Comparison of ENCODE assay signal across 18 cellular contexts in genomic region chrX:7225338-7225737, GRCh38.
A peak's percentile ranks its signal among the peaks of the same experiment; 100 is the strongest.
DNase-seq lines count a peak whose midpoint lies in the region; ATAC-seq and TF ChIP-seq lines count a peak whose summit lies in the region.
"Had no signal": no experiment of that assay in that cellular context is flagged by ENCODE, and none has a peak within 500 bp of the region (broad histone marks: within the 10 kb centered on the region; RNA-seq: fewer than 3 reads in every experiment).

No MANE protein-coding gene starts in this region.

- H3K9me2 ChIP-seq in OCI-LY7 (ENCODE audit: insufficient read depth, low read length) (no peaks in the 10 kb centered on the region), SK-N-SH (no peaks in the 10 kb centered on the region)

- intact Hi-C loops in left ventricle myocardium superior (cut with micrococcal nuclease), result no loop called here
- intact Hi-C loops in cardiac septum (cut with DNase I), result no loop called here
- intact Hi-C loops in OCI-LY7 (cut with micrococcal nuclease; ENCODE audit: unreplicated experiment), result loop anchor here (10.0 kb wide), 1 partner anchor 141 kb away; no protein-coding TSS in a partner anchor

- TF ChIP-seq CTCF in OCI-LY7 (conservative IDR thresholded peaks at IDR 0.05; ENCODE audit: low read length), result no peak
- no peak for TF ChIP-seq CTCF in SK-N-SH (IDR thresholded peaks at IDR 0.05)

- H3K79me2 ChIP-seq in OCI-LY7 (ENCODE audit: insufficient read depth, low read depth, low read length), result peaks cover 97% of the 10 kb centered on the region
- no peaks in the 10 kb centered on the region for H3K79me2 ChIP-seq in SK-N-SH (ENCODE audit: insufficient read depth)

- H2AFZ ChIP-seq in OCI-LY7 (ENCODE audit: low read length) (no peak overlapping the region), SK-N-SH (ENCODE audit: low read depth) (no peak overlapping the region)

- H3K9ac ChIP-seq in SK-N-SH, result no peak overlapping the region

- H3K27ac ChIP-seq in OCI-LY7 (ENCODE audit: low read depth, low read length, poor library complexity, severe bottlenecking), result peak overlapping the region; percentile 90
- H3K27ac ChIP-seq in SK-N-SH (ENCODE audit: low read depth in 2 of 2, low read length in 1 of 2), result no peak overlapping the region

- no peaks in the 10 kb centered on the region for H3K27me3 ChIP-seq in SK-N-SH (ENCODE audit: insufficient read depth)
- H3K27me3 ChIP-seq: MG63 had no signal

- TF ChIP-seq EP300 in SK-N-SH (IDR thresholded peaks at IDR 0.05; ENCODE audit: borderline replicate concordance in 1 of 2, low read depth in 1 of 2, low read length in 1 of 2), result no peak

- POLR2A ChIA-PET in OCI-LY7 (lab: Charles Lee), result interaction anchor here (0.7 to 1.0 kb wide), 2 partner anchors 91 to 132 kb away, joined by 3 to 4 read pairs; no protein-coding TSS in a partner anchor
- POLR2A ChIA-PET in SK-N-SH (lab: Yijun Ruan, JAX), result no interaction called here

- H4K20me1 ChIP-seq in OCI-LY7 (ENCODE audit: insufficient read depth, low read length), result no peaks in the 10 kb centered on the region
- H4K20me1 ChIP-seq in SK-N-SH (ENCODE audit: insufficient read depth), result no peaks in the 10 kb centered on the region

- H3K4me2 ChIP-seq in OCI-LY7 (ENCODE audit: low read length) (peak overlapping the region; percentile 90), SK-N-SH (no peak overlapping the region)

- no peak for DNase-seq in left ventricle myocardium superior
- no peak for DNase-seq in cardiac septum (ENCODE audit: low spot score)
- peak; percentile 11 for DNase-seq in NCI-H2029 treated with DMSO at 0.1 percent for 48 hours (lab: John Stamatoyannopoulos, UW)
- no peak for DNase-seq in OCI-LY7 (ENCODE audit: low spot score)
- DNase-seq in SK-N-SH, result no peak
- no peak for DNase-seq in AG08396 (ENCODE audit: low spot score)
- DNase-seq: C1 segment of cervical spinal cord; CD8-positive, alpha-beta memory T cell; GDM1; IMR-90; MG63; NCI-H1048; NCI-H1436; NCI-H1930; PC-3; RPMI8226 had no signal

- H3F3A ChIP-seq in SK-N-SH (replicated peaks; ENCODE audit: insufficient read depth), result no peaks in the 10 kb centered on the region

- H3K4me1 ChIP-seq in OCI-LY7 (ENCODE audit: insufficient read depth, low read length, poor library complexity, severe bottlenecking) (peaks cover 85% of the 10 kb centered on the region), SK-N-SH (ENCODE audit: control insufficient read depth in 1 of 2, insufficient read depth in 2 of 2, low read depth in 1 of 2, low read length in 1 of 2) (no peaks in the 10 kb centered on the region)
- H3K4me1 ChIP-seq: HAP-1 had no signal

- ATAC-seq in left ventricle myocardium superior (peak; percentile 90), GM21619 (IDR thresholded peaks at IDR 0.05; ENCODE audit: unreplicated experiment) (no peak)
- ATAC-seq: PC-3 had no signal

- CTCF ChIA-PET in OCI-LY7 (lab: Charles Lee; ENCODE audit: unreplicated experiment), result no interaction called here
- CTCF ChIA-PET in SK-N-SH (lab: Yijun Ruan, JAX), result no interaction called here

- H3K36me3 ChIP-seq in OCI-LY7 (ENCODE audit: insufficient read depth, low read length) (peaks cover 5% of the 10 kb centered on the region; the same call in 1 of the 2 replicates), SK-N-SH (replicated peaks in 1 of 2; ENCODE audit: control insufficient read depth in 1 of 2, insufficient read depth in 2 of 2, low read length in 1 of 2) (no peaks in the 10 kb centered on the region)
- H3K36me3 ChIP-seq: HAP-1, MG63 had no signal

- no TSS peak for BruUV-seq in OCI-LY7 (replicated peaks; lab: Mats Ljungman, UMichigan)

- TF ChIP-seq RAD21 in SK-N-SH (IDR thresholded peaks at IDR 0.05; ENCODE audit: low read length), result no peak

- peak overlapping the region; percentile 85 for H3K4me3 ChIP-seq in OCI-LY7 (ENCODE audit: low read depth, low read length, poor library complexity, severe bottlenecking)
- no peak overlapping the region for H3K4me3 ChIP-seq in SK-N-SH (ENCODE audit: low read depth in 2 of 2, low read length in 1 of 2)
- H3K4me3 ChIP-seq: HAP-1, MG63 had no signal

- H3K9me3 ChIP-seq in OCI-LY7 (ENCODE audit: low read length) (no peaks in the 10 kb centered on the region), SK-N-SH (no peaks in the 10 kb centered on the region)
- H3K9me3 ChIP-seq: HAP-1, MG63 had no signal

- 15% methylated on average over 2 of the region's 2 CpGs for WGBS in SK-N-SH (ENCODE audit: low lambda C conversion rate)

TF ChIP-seq in SK-N-SH, 30 proteins besides CTCF, POLR2A, EP300 and RAD21:
- TF ChIP-seq NRF1 (IDR thresholded peaks at IDR 0.05; ENCODE audit: low read depth, low read length) (no peak), FOXM1 (IDR thresholded peaks at IDR 0.05; ENCODE audit: low read depth) (no peak), MXI1 (IDR thresholded peaks at IDR 0.05; ENCODE audit: low read depth, low read length) (no peak), MAX (IDR thresholded peaks at IDR 0.05; ENCODE audit: low read depth) (no peak), ZBTB33 (IDR thresholded peaks at IDR 0.05; ENCODE audit: borderline replicate concordance, low read depth) (no peak), GATA2 (CRISPR knock-in tag; IDR thresholded peaks at IDR 0.05) (no peak), YY1 (IDR thresholded peaks at IDR 0.05; ENCODE audit: low read depth) (no peak), ELF1 (IDR thresholded peaks at IDR 0.05) (no peak), RFX5 (IDR thresholded peaks at IDR 0.05; ENCODE audit: low read length) (no peak), EZH2phosphoT487 (IDR thresholded peaks at IDR 0.05; ENCODE audit: borderline replicate concordance, low read depth) (no peak), SIN3A (IDR thresholded peaks at IDR 0.05; ENCODE audit: borderline replicate concordance, low read depth, low read length) (no peak), FOXJ3 (CRISPR knock-in tag; IDR thresholded peaks at IDR 0.05) (no peak), TEAD4 (IDR thresholded peaks at IDR 0.05; ENCODE audit: borderline replicate concordance, insufficient read depth) (no peak), CHD2 (IDR thresholded peaks at IDR 0.05; ENCODE audit: low read length, partially characterized antibody) (no peak), TAF1 (IDR thresholded peaks at IDR 0.05; ENCODE audit: borderline replicate concordance, low read depth, low read length) (no peak)
TF ChIP-seq in SK-N-SH: peak in this region for 0.
